ENCODE assay signal across 9 cellular contexts in the genomic region with DNA sequence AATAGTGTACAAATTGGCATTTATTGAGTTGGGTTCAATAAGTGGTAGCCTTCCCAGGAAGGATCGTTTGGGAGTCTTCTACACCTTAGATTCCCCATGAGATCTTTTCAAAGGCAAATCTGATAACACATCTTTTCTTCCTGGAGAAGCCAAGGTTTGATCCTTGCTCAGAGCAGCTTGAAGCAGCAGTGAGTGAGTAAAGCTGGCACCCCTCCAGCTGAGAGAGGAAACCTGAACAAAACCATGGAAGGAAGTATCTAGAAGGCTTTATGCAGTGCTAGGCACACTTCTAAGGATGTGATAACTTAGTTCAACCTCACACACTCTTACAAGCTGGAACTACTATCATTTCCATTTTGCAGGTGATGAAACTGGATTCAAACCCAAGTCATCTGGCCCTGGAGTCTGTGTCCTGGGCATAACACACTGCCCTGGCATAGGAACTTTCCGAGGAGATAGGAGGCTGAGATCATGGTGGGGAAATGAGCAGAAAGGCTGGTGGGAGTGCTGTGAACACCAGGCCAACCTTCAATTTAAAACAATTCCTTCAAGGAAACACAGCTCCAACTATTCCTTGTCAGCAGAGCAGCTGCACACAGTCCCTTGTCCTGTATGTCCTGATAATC.
DNase-seq lines count a peak whose midpoint lies in the region; ATAC-seq and TF ChIP-seq lines count a peak whose summit lies in the region.
"Had no signal": no experiment of that assay in that cellular context is flagged by ENCODE, and none has a peak within 500 bp of the region (broad histone marks: within the 10 kb centered on the region; RNA-seq: fewer than 3 reads in every experiment).

No MANE protein-coding gene starts in this region.

- peak overlapping the region; percentile 61 for H3K4me3 Mint-ChIP-seq in activated naive CD4-positive, alpha-beta T cell treated with anti-CD3 and anti-CD28 coated beads, Interleukin-2, amount 50 U/mL, for 24 hours
- H3K4me3 Mint-ChIP-seq in central memory CD8-positive, alpha-beta T cell: peak overlapping the region; percentile 89

- no peak for TF ChIP-seq POLR2A in uterus (IDR thresholded peaks at IDR 0.05)

- no peaks in the 10 kb centered on the region for H3K36me3 ChIP-seq in uterus

- H3K27me3 Mint-ChIP-seq in activated naive CD4-positive, alpha-beta T cell treated with anti-CD3 and anti-CD28 coated beads, Interleukin-2, amount 50 U/mL, for 24 hours: peaks cover 28% of the 10 kb centered on the region
- H3K27me3 Mint-ChIP-seq in central memory CD8-positive, alpha-beta T cell: no peaks in the 10 kb centered on the region

- peak overlapping the region; percentile 43 to 69 for H3K4me3 ChIP-seq in uterus

- no peaks in the 10 kb centered on the region for H3K36me3 Mint-ChIP-seq in activated naive CD4-positive, alpha-beta T cell treated with anti-CD3 and anti-CD28 coated beads, Interleukin-2, amount 50 U/mL, for 24 hours
- peaks cover 13% of the 10 kb centered on the region for H3K36me3 Mint-ChIP-seq in central memory CD8-positive, alpha-beta T cell (ENCODE audit: insufficient read depth)

- intact Hi-C loops in uterus (cut with DNase I; ENCODE audit: low total_unique reads): loop anchor here (5.0 kb wide), 3 partner anchors 154 to 211 kb away; no protein-coding TSS in a partner anchor

- H3K27ac ChIP-seq in uterus: peak overlapping the region; percentile 97 to 98
- H3K27ac ChIP-seq: VCaP had no signal

- H3K9me3 ChIP-seq in uterus: no peaks in the 10 kb centered on the region

- ATAC-seq in central memory CD8-positive, alpha-beta T cell (replicated peaks; ENCODE audit: extremely low read depth, poor library complexity, severe bottlenecking): peak; percentile 8
- no peak for ATAC-seq in GM21528 (IDR thresholded peaks at IDR 0.05; ENCODE audit: low FRiP score, unreplicated experiment)

- no peaks in the 10 kb centered on the region for H3K27me3 ChIP-seq in uterus

- DNase-seq in activated naive CD4-positive, alpha-beta T cell treated with Interleukin-2 at 50 U/mL for 16 hours: no peak
- no peak for DNase-seq in central memory CD8-positive, alpha-beta T cell (ENCODE audit: low spot score in 2 of 2)
- DNase-seq in lung microvascular endothelial cell (ENCODE audit: low read depth in 2 of 2): peak; percentile 22 to 93
- peak; percentile 71 to 87 for DNase-seq in uterus
- DNase-seq in nucleus accumbens (lab: John Stamatoyannopoulos, UW): no peak
- no peak for DNase-seq in NK-92 (lab: John Stamatoyannopoulos, UW; ENCODE audit: unreplicated experiment)

- TF ChIP-seq CTCF in uterus (IDR thresholded peaks at IDR 0.05): no peak

- no peak overlapping the region for H3K27ac Mint-ChIP-seq in activated naive CD4-positive, alpha-beta T cell treated with anti-CD3 and anti-CD28 coated beads, Interleukin-2, amount 50 U/mL, for 24 hours
- peak overlapping the region; percentile 99 for H3K27ac Mint-ChIP-seq in central memory CD8-positive, alpha-beta T cell (ENCODE audit: low read depth)

- H3K4me1 ChIP-seq in uterus: peaks cover 0 to 17% of the 10 kb centered on the region in 2 donors

- no peaks in the 10 kb centered on the region for H3K9me3 Mint-ChIP-seq in activated naive CD4-positive, alpha-beta T cell treated with anti-CD3 and anti-CD28 coated beads, Interleukin-2, amount 50 U/mL, for 24 hours
- no peaks in the 10 kb centered on the region for H3K9me3 Mint-ChIP-seq in central memory CD8-positive, alpha-beta T cell

- H3K4me1 Mint-ChIP-seq in activated naive CD4-positive, alpha-beta T cell treated with anti-CD3 and anti-CD28 coated beads, Interleukin-2, amount 50 U/mL, for 24 hours: peaks cover 6% of the 10 kb centered on the region
- H3K4me1 Mint-ChIP-seq in central memory CD8-positive, alpha-beta T cell: peaks cover 80% of the 10 kb centered on the region

Comparison
In these comparisons a context has a peak if more than half of its experiments do, and no peak if none do; other contexts are left out.
1. DNase-seq: peak in lung microvascular endothelial cell (2 of 2) and uterus (2 of 2); none in activated naive CD4-positive, alpha-beta T cell treated with Interleukin-2 at 50 U/mL for 16 hours (single experiment), central memory CD8-positive, alpha-beta T cell (0 of 2), nucleus accumbens (0 of 56) and NK-92 (single experiment).